10 cellular contexts compared by ENCODE assay signal in genomic region chr3:172607305-172608121, GRCh38.
DNase-seq lines count a peak whose midpoint lies in the region; TF ChIP-seq lines count a peak whose summit lies in the region.
"Had no signal": no experiment of that assay in that cellular context is flagged by ENCODE, and none has a peak within 500 bp of the region (broad histone marks: within the 10 kb centered on the region; RNA-seq: fewer than 3 reads in every experiment).

No MANE protein-coding gene starts in this region.

- DNase-seq in DMS 273 (lab: John Stamatoyannopoulos, UW; ENCODE audit: unreplicated experiment) (peak; percentile 81), HS-5 (ENCODE audit: low read depth) (peak; percentile 87), chondrocyte (ENCODE audit: low spot score) (no peak), NOMO-1 treated with DMSO at 0.1 percent for 48 hours (lab: John Stamatoyannopoulos, UW; ENCODE audit: unreplicated experiment) (no peak), superior temporal gyrus (ENCODE audit: extremely low spot score) (no peak), SHP77 (lab: John Stamatoyannopoulos, UW) (no peak), NCI-H1092 treated with DMSO at 0.1 percent for 48 hours (lab: John Stamatoyannopoulos, UW) (no peak)
- DNase-seq: activated naive CD4-positive, alpha-beta T cell treated with anti-CD3 and anti-CD28 coated beads, Interleukin-2, amount 10 ng/mL, durations not matched to agents 7 days and 5 days; NCI-H1417 had no signal

- no peaks in the 10 kb centered on the region for H3K36me3 ChIP-seq in muscle layer of duodenum (ENCODE audit: control insufficient read depth in 1 of 2, insufficient read depth in 2 of 2, low read length in 2 of 2)

- no peak for TF ChIP-seq CTCF in chondrocyte (IDR thresholded peaks at IDR 0.05)

- H3K4me1 Mint-ChIP-seq in chondrocyte (ENCODE audit: low read depth), result peaks cover 34% of the 10 kb centered on the region
- H3K4me1 Mint-ChIP-seq: activated naive CD4-positive, alpha-beta T cell treated with anti-CD3 and anti-CD28 coated beads, Interleukin-2, amount 10 ng/mL, durations not matched to agents 7 days and 5 days had no signal

- H3K4me3 ChIP-seq in muscle layer of duodenum (ENCODE audit: low read depth in 1 of 2, low read length in 2 of 2), result no peak overlapping the region

- no peaks in the 10 kb centered on the region for H3K27me3 Mint-ChIP-seq in chondrocyte (ENCODE audit: low read depth)

- H3K9me3 ChIP-seq in muscle layer of duodenum (ENCODE audit: control insufficient read depth in 1 of 2, low read length in 2 of 2), result no peaks in the 10 kb centered on the region

- peak overlapping the region; percentile 58 for H3K27ac Mint-ChIP-seq in chondrocyte (ENCODE audit: unreplicated experiment)
- H3K27ac Mint-ChIP-seq: activated naive CD4-positive, alpha-beta T cell treated with anti-CD3 and anti-CD28 coated beads, Interleukin-2, amount 10 ng/mL, durations not matched to agents 7 days and 5 days had no signal

- H3K36me3 Mint-ChIP-seq in chondrocyte (ENCODE audit: low read depth), result peaks cover 6% of the 10 kb centered on the region
- H3K36me3 Mint-ChIP-seq: activated naive CD4-positive, alpha-beta T cell treated with anti-CD3 and anti-CD28 coated beads, Interleukin-2, amount 10 ng/mL, durations not matched to agents 7 days and 5 days had no signal

- H3K27me3 ChIP-seq in muscle layer of duodenum (ENCODE audit: low read depth, low read length), result no peaks in the 10 kb centered on the region

- H3K9me3 Mint-ChIP-seq in chondrocyte (ENCODE audit: low read depth), result peaks cover 8% of the 10 kb centered on the region

- peak overlapping the region; percentile 61 for H3K27ac ChIP-seq in muscle layer of duodenum (ENCODE audit: low read length)

- no peak overlapping the region for H3K4me3 Mint-ChIP-seq in chondrocyte (ENCODE audit: unreplicated experiment)
- H3K4me3 Mint-ChIP-seq: activated naive CD4-positive, alpha-beta T cell treated with anti-CD3 and anti-CD28 coated beads, Interleukin-2, amount 10 ng/mL, durations not matched to agents 7 days and 5 days had no signal

- peaks cover 4 to 7% of the 10 kb centered on the region in 2 donors for H3K4me1 ChIP-seq in muscle layer of duodenum (ENCODE audit: control insufficient read depth in 1 of 2, insufficient read depth in 2 of 2, low read length in 2 of 2)

Comparison
In these comparisons a context has a peak if more than half of its experiments do, and no peak if none do; other contexts are left out.
1. DNase-seq: peak in DMS 273 (single experiment) and HS-5 (single experiment); none in chondrocyte (single experiment), NOMO-1 treated with DMSO at 0.1 percent for 48 hours (single experiment), superior temporal gyrus (single experiment), SHP77 (0 of 2) and NCI-H1092 treated with DMSO at 0.1 percent for 48 hours (single experiment).